20 cellular contexts compared by ENCODE assay signal in the genomic region with DNA sequence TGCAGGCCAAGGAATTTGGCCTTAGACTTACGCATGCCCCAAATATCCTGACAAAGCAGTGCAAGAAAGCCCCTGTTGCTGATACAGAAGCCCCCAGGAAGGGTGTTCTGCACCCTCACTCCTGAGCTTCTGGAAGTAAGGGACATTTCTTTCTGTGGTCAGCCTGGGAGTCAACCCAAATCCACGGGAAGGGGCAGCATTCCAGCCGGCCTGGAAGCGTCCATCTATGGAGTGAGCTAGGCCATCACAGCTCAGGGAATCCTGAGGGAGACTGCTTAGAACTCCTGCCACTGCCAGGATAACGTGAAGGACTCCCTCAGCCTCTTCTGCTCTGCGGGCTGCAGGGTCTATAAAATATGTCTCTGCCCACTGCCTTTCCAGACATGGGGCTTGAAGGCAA.
A peak's percentile ranks its signal among the peaks of the same experiment; 100 is the strongest.
DNase-seq lines count a peak whose midpoint lies in the region; ATAC-seq, FAIRE-seq and TF ChIP-seq lines count a peak whose summit lies in the region.
"Had no signal": no experiment of that assay in that cellular context is flagged by ENCODE, and none has a peak within 500 bp of the region (broad histone marks: within the 10 kb centered on the region; RNA-seq: fewer than 3 reads in every experiment).

No MANE protein-coding gene starts in this region.

- in situ Hi-C loops in GM23248 (cut with MboI): loop anchor here (25.0 kb wide), 1 partner anchor 898 kb away; no protein-coding TSS in a partner anchor

- H3K4me1 Mint-ChIP-seq in chondrocyte (ENCODE audit: low read depth): peaks cover 31% of the 10 kb centered on the region
- H3K4me1 Mint-ChIP-seq in neural progenitor cell: peaks cover 25% of the 10 kb centered on the region

- 78 to 80% methylated on average over 6 of the region's 6 CpGs for whole genome bisulfite sequencing in GM23248 (ENCODE audit: low coverage in 1 of 2, low lambda C conversion rate in 2 of 2, missing lambda C conversion rate in 2 of 2), 2 experiments

- no peak for FAIRE-seq in HTR-8/SVneo (lab: Jason Lieb, UNC)
- FAIRE-seq: GM19239 had no signal

- no peaks in the 10 kb centered on the region for H3K9me2 ChIP-seq in GM23248 (ENCODE audit: insufficient read depth)
- H3K9me2 ChIP-seq: SK-N-SH had no signal

- no peak for ATAC-seq in DND-41 (ENCODE audit: insufficient read depth, low read depth)
- ATAC-seq in HG03025 (IDR thresholded peaks at IDR 0.05; ENCODE audit: low FRiP score, unreplicated experiment): no peak

- H3K27ac ChIP-seq in DND-41 (ENCODE audit: low read length) (peak overlapping the region; percentile 75), neural progenitor cell (no peak overlapping the region), GM23248 (no peak overlapping the region)
- H3K27ac ChIP-seq: PC-9 had no signal

- H3F3A ChIP-seq in neural progenitor cell (ENCODE audit: low read depth) (peaks cover 25% of the 10 kb centered on the region), GM23248 (ENCODE audit: insufficient read depth) (peaks cover 6% of the 10 kb centered on the region; the same call in 1 of the 2 replicates)

- TF ChIP-seq CTCF in DND-41 (IDR thresholded peaks at IDR 0.05; ENCODE audit: borderline replicate concordance, extremely low read depth, low read length, poor library complexity, severe bottlenecking) (no peak), chondrocyte (IDR thresholded peaks at IDR 0.05) (no peak), neural progenitor cell (IDR thresholded peaks at IDR 0.05) (no peak)

- H3K4me2 ChIP-seq in DND-41 (ENCODE audit: insufficient read depth, low read length): no peak overlapping the region
- no peak overlapping the region for H3K4me2 ChIP-seq in neural progenitor cell
- H3K4me2 ChIP-seq in GM23248 (ENCODE audit: unreplicated experiment): no peak overlapping the region
- H3K4me2 ChIP-seq: PC-9, SK-N-SH had no signal

- H3K79me2 ChIP-seq in DND-41 (ENCODE audit: insufficient read depth, low read length) (no peaks in the 10 kb centered on the region), neural progenitor cell (ENCODE audit: low read depth) (no peaks in the 10 kb centered on the region), GM23248 (ENCODE audit: insufficient read depth) (no peaks in the 10 kb centered on the region)

- H3K27me3 Mint-ChIP-seq in chondrocyte (ENCODE audit: low read depth) (no peaks in the 10 kb centered on the region), neural progenitor cell (ENCODE audit: insufficient read depth, low read depth) (peaks cover 6% of the 10 kb centered on the region)
- H3K27me3 Mint-ChIP-seq: B cell; CD4-positive, CD25-positive, alpha-beta regulatory T cell had no signal

- H3K36me3 Mint-ChIP-seq in chondrocyte (ENCODE audit: low read depth) (peaks cover 2% of the 10 kb centered on the region), neural progenitor cell (no peaks in the 10 kb centered on the region)

- H3K4me3 ChIP-seq in DND-41 (ENCODE audit: low read depth in 1 of 2, low read length in 2 of 2) (no peak overlapping the region), neural progenitor cell (no peak overlapping the region), GM23248 (no peak overlapping the region)
- H3K4me3 ChIP-seq: HAP-1, PC-9 had no signal

- DNase-seq in AG20443 (ENCODE audit: low spot score) (peak; percentile 24), DND-41 (no peak), chondrocyte (ENCODE audit: low spot score) (no peak), neural progenitor cell (ENCODE audit: low spot score) (no peak), GM23248 (no peak), HTR-8/SVneo (ENCODE audit: insufficient read length, low spot score) (no peak)
- DNase-seq: Caco-2; CD4-positive, CD25-positive, alpha-beta regulatory T cell; DMS153; NCI-H187 treated with DMSO at 0.1 percent for 48 hours; NCI-H2171; NCI-H446 treated with DMSO at 0.1 percent for 48 hours; NCI-H748 treated with DMSO at 0.1 percent for 48 hours; PC-9; SHP77; SK-N-SH had no signal

- no peak overlapping the region for H3K4me3 Mint-ChIP-seq in chondrocyte (ENCODE audit: unreplicated experiment)
- H3K4me3 Mint-ChIP-seq in neural progenitor cell: no peak overlapping the region
- H3K4me3 Mint-ChIP-seq: B cell; CD4-positive, CD25-positive, alpha-beta regulatory T cell had no signal

- H3K27ac Mint-ChIP-seq in chondrocyte (ENCODE audit: unreplicated experiment) (peak overlapping the region; percentile 69), neural progenitor cell (peak overlapping the region; percentile 85)
- H3K27ac Mint-ChIP-seq: B cell; CD4-positive, CD25-positive, alpha-beta regulatory T cell had no signal

- H3K9me3 ChIP-seq in DND-41 (ENCODE audit: insufficient read depth, low read length, severe bottlenecking): peaks cover 6% of the 10 kb centered on the region
- H3K9me3 ChIP-seq in neural progenitor cell (ENCODE audit: low read depth): no peaks in the 10 kb centered on the region
- H3K9me3 ChIP-seq in GM23248 (ENCODE audit: low read depth): no peaks in the 10 kb centered on the region
- H3K9me3 ChIP-seq: HAP-1, SK-N-SH had no signal

- no peaks in the 10 kb centered on the region for H3K36me3 ChIP-seq in DND-41 (ENCODE audit: insufficient read depth, low read length)
- no peaks in the 10 kb centered on the region for H3K36me3 ChIP-seq in neural progenitor cell
- no peaks in the 10 kb centered on the region for H3K36me3 ChIP-seq in GM23248 (ENCODE audit: low read depth)
- H3K36me3 ChIP-seq: HAP-1 had no signal

- peaks cover 65% of the 10 kb centered on the region for H3K4me1 ChIP-seq in DND-41 (ENCODE audit: insufficient read depth, low read length)
- H3K4me1 ChIP-seq in neural progenitor cell: peaks cover 45% of the 10 kb centered on the region
- H3K4me1 ChIP-seq in GM23248 (ENCODE audit: insufficient read depth): peaks cover 8% of the 10 kb centered on the region; the same call in 1 of the 2 replicates
- H3K4me1 ChIP-seq: Caco-2, HAP-1 had no signal

- H4K20me1 ChIP-seq in DND-41 (ENCODE audit: insufficient read depth, low read length): no peaks in the 10 kb centered on the region
- no peaks in the 10 kb centered on the region for H4K20me1 ChIP-seq in neural progenitor cell (ENCODE audit: low read depth)
- H4K20me1 ChIP-seq in GM23248 (ENCODE audit: insufficient read depth): no peaks in the 10 kb centered on the region

- H3K9ac ChIP-seq in DND-41 (ENCODE audit: low read depth, low read length) (peak overlapping the region; percentile 5; the same call in 1 of the 2 replicates), neural progenitor cell (no peak overlapping the region), GM23248 (no peak overlapping the region)
- H3K9ac ChIP-seq: SK-N-SH had no signal

- H3K27me3 ChIP-seq in DND-41 (ENCODE audit: insufficient read depth, low read length, poor library complexity) (no peaks in the 10 kb centered on the region), neural progenitor cell (no peaks in the 10 kb centered on the region), GM23248 (replicated peaks; ENCODE audit: insufficient read depth) (peaks cover 17% of the 10 kb centered on the region)

- H2AFZ ChIP-seq in DND-41 (ENCODE audit: low read depth, low read length): no peak overlapping the region
- no peak overlapping the region for H2AFZ ChIP-seq in neural progenitor cell (replicated peaks)
- no peak overlapping the region for H2AFZ ChIP-seq in GM23248
- H2AFZ ChIP-seq: PC-9 had no signal

- H3K9me3 Mint-ChIP-seq in chondrocyte (ENCODE audit: low read depth): peaks cover 7% of the 10 kb centered on the region
- peaks cover 4% of the 10 kb centered on the region for H3K9me3 Mint-ChIP-seq in neural progenitor cell
